In the genomic region with DNA sequence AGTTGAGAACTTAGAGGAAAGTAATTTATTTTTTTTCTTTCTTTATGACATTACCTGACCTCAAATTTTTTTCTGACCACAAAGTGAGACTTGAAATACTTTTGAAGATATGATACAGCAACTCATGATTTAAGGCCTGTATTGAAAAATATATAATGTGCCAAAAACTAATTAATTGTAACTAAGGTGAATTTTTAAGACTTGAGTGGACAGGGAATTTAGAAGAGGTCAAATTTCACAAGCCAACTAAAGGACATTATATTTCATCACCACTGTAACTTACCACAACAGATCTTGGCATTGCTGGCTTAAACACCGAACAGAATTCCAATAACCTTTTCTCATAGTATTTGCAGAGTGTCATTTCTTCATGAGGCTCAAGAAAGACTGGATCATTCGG, we compare ENCODE assay signal across 8 cellular contexts. TPM values are rescaled to one million over a fixed set of nuclear protein-coding genes. Genes with fewer than 3 reads are reported as not detected.
A peak's percentile ranks its signal among the peaks of the same experiment; 100 is the strongest.
DNase-seq lines count a peak whose midpoint lies in the region; ATAC-seq and TF ChIP-seq lines count a peak whose summit lies in the region.

No MANE protein-coding gene starts in this region.

- TF ChIP-seq POLR2A in heart left ventricle (IDR thresholded peaks at IDR 0.05) (no peak), gastroesophageal sphincter (IDR thresholded peaks at IDR 0.05) (no peak), transverse colon (IDR thresholded peaks at IDR 0.05) (no peak)

- H3K36me3 ChIP-seq in left ventricle myocardium inferior (peaks cover 39% of the 10 kb centered on the region), heart left ventricle (peaks cover 0 to 52% (median 44%) of the 10 kb centered on the region in 9 donors), gastroesophageal sphincter (peaks cover 0 to 47% of the 10 kb centered on the region in 2 donors), transverse colon (peaks cover 0 to 34% (median 12%) of the 10 kb centered on the region in 4 donors)

- H3K27me3 ChIP-seq in left ventricle myocardium inferior (ENCODE audit: low read depth) (no peaks in the 10 kb centered on the region), heart left ventricle (no peaks in the 10 kb centered on the region), gastroesophageal sphincter (no peaks in the 10 kb centered on the region), transverse colon (no peaks in the 10 kb centered on the region)

- peaks cover 44% of the 10 kb centered on the region for H3K36me3 Mint-ChIP-seq in WTC11

- TF ChIP-seq CTCF in left ventricle myocardium inferior (IDR thresholded peaks at IDR 0.05; ENCODE audit: borderline replicate concordance) (no peak), heart left ventricle (IDR thresholded peaks at IDR 0.05) (no peak), WTC11 (IDR thresholded peaks at IDR 0.05) (no peak), gastroesophageal sphincter (IDR thresholded peaks at IDR 0.05) (no peak), transverse colon (IDR thresholded peaks at IDR 0.05) (no peak)

- intact Hi-C loops in left ventricle myocardium inferior (cut with micrococcal nuclease), result no loop called here
- intact Hi-C loops in heart left ventricle (cut with DNase I), result loop anchor here in 6 of 10 donors (5.0 to 10.0 kb wide), 3 partner anchors 144 to 794 kb away; a partner anchor contains a TSS
- intact Hi-C loops in transverse colon (cut with DNase I; ENCODE audit: low total_unique reads), result no loop called here

- CTCF ChIA-PET in WTC11 (lab: Charles Lee), result interaction anchor here (1.4 kb wide), 1 partner anchor 370 kb away, joined by 3 read pairs; no protein-coding TSS in a partner anchor

- 83 to 90% (median 89%) methylated on average over 2 of the region's 2 CpGs for whole genome bisulfite sequencing in heart left ventricle, 4 donors
- 68 to 76% methylated on average over 2 of the region's 2 CpGs for WGBS in gastroesophageal sphincter (ENCODE audit: low coverage in 1 of 2), 2 donors
- 78 to 91% methylated on average over 2 of the region's 2 CpGs for whole genome bisulfite sequencing in transverse colon (ENCODE audit: low coverage in 1 of 2), 2 donors

- peak overlapping the region; percentile 60 for H3K4me3 Mint-ChIP-seq in WTC11

- POLR2A ChIA-PET in WTC11 (lab: Charles Lee), result no interaction called here

- ATAC-seq in heart left ventricle (no peak), WTC11 (no peak), gastroesophageal sphincter (no peak)

- H3K4me1 Mint-ChIP-seq in WTC11, result peaks cover 13% of the 10 kb centered on the region

- H3K27ac Mint-ChIP-seq in WTC11, result peak overlapping the region; percentile 82; the same call in 1 of the 2 replicates

- TF ChIP-seq EP300 in gastroesophageal sphincter (IDR thresholded peaks at IDR 0.05), result no peak
- no peak for TF ChIP-seq EP300 in transverse colon (IDR thresholded peaks at IDR 0.05; ENCODE audit: low read depth)

- H3K9me3 Mint-ChIP-seq in WTC11, result no peaks in the 10 kb centered on the region

- peak overlapping the region; percentile 81 for H3K4me3 ChIP-seq in left ventricle myocardium inferior
- H3K4me3 ChIP-seq in heart left ventricle, result peak overlapping the region in 3 of 12 donors; percentile 68 to 96 (median 87)
- H3K4me3 ChIP-seq in gastroesophageal sphincter, result peak overlapping the region in 1 of 2 donors; percentile 87
- no peak overlapping the region for H3K4me3 ChIP-seq in transverse colon

- H3K27ac ChIP-seq in left ventricle myocardium inferior (replicated peaks) (no peak overlapping the region), heart left ventricle (peak overlapping the region in 2 of 12 donors; percentile 98), gastroesophageal sphincter (peak overlapping the region in 3 of 4 donors; percentile 93 to 98 (median 97)), transverse colon (peak overlapping the region; percentile 94 to 99 (median 96))

- peaks cover 45% of the 10 kb centered on the region for H3K4me1 ChIP-seq in left ventricle myocardium inferior
- H3K4me1 ChIP-seq in heart left ventricle, result peaks cover 0 to 40% (median 14%) of the 10 kb centered on the region in 12 donors
- H3K4me1 ChIP-seq in gastroesophageal sphincter, result peaks cover 0 to 36% (median 9%) of the 10 kb centered on the region in 3 donors
- H3K4me1 ChIP-seq in transverse colon, result peaks cover 0 to 31% (median 16%) of the 10 kb centered on the region in 4 donors

- DNase-seq in left ventricle myocardium inferior (no peak), heart left ventricle (no peak), WTC11 (ENCODE audit: low spot score) (no peak), transverse colon (no peak), NCI-H446 treated with DMSO at 0.1 percent for 48 hours (lab: John Stamatoyannopoulos, UW) (no peak), NCI-H2107 treated with DMSO at 0.1 percent for 48 hours (lab: John Stamatoyannopoulos, UW; ENCODE audit: unreplicated experiment) (no peak)
- no peak for DNase-seq in stimulated activated naive CD4-positive, alpha-beta T cell (lab: John Stamatoyannopoulos, UW)

- no peaks in the 10 kb centered on the region for H3K27me3 Mint-ChIP-seq in WTC11 (ENCODE audit: low read depth)

- in situ Hi-C loops in transverse colon (cut with MboI; ENCODE audit: low pct_ligation_motif_present in 1 of 4, low pct_unique_long_range_greater_than_20kb in 1 of 4, low sequenced_read_pairs in 3 of 4), result loop anchor here in 3 of 4 donors (25.0 kb wide), 3 partner anchors 349 to 1276 kb away; a partner anchor contains a TSS

- H3K9me3 ChIP-seq in left ventricle myocardium inferior (replicated peaks), result no peaks in the 10 kb centered on the region
- H3K9me3 ChIP-seq in heart left ventricle, result no peaks in the 10 kb centered on the region
- H3K9me3 ChIP-seq in gastroesophageal sphincter, result no peaks in the 10 kb centered on the region
- no peaks in the 10 kb centered on the region for H3K9me3 ChIP-seq in transverse colon

TF ChIP-seq in WTC11, 78 proteins besides CTCF, POLR2A, EP300 and RAD21:
- TF ChIP-seq CBFB (CRISPR knock-in tag; IDR thresholded peaks at IDR 0.05; ENCODE audit: low read depth), result no peak

RNA-seq across cellular contexts. Expression of a gene that starts 1.8 kb away (rescaled TPM):
- 20.3 TPM for total RNA-seq in left ventricle myocardium inferior
- 10 to 100 TPM; 22.2 to 41.3 (median 23.3) TPM for total RNA-seq in heart left ventricle
- polyA plus RNA-seq in heart left ventricle, result 10 to 100 TPM; 27.9 to 36.0 TPM
- total RNA-seq in WTC11 (2021), result 33.4 to 40.8 TPM (median 35.3 TPM) in 3 replicates
- 100 to 1,000 TPM in 2 of 4 donors, 10 to 100 TPM in 2; 32.0 to 125 (median 81.0) TPM for total RNA-seq in gastroesophageal sphincter
- total RNA-seq in transverse colon, result 100 to 1,000 TPM in 1 of 4 donors, 10 to 100 TPM in 3; 23.9 to 163 (median 68.3) TPM

Comparison
In these comparisons a context has a peak if more than half of its experiments do, and no peak if none do; other contexts are left out.
1. intact Hi-C loops: an anchor here in heart left ventricle (5.0 to 10.0 kb wide); none called in left ventricle myocardium inferior and transverse colon.